ENCODE assay signal across 9 cellular contexts in genomic region chr13:40115456-40115855, GRCh38.
DNase-seq lines count a peak whose midpoint lies in the region; ATAC-seq and TF ChIP-seq lines count a peak whose summit lies in the region.
"Had no signal": no experiment of that assay in that cellular context is flagged by ENCODE, and none has a peak within 500 bp of the region (broad histone marks: within the 10 kb centered on the region; RNA-seq: fewer than 3 reads in every experiment).

No MANE protein-coding gene starts in this region.

- H3K4me1 Mint-ChIP-seq in CD4-positive, CD25-positive, alpha-beta regulatory T cell = peaks cover 19 to 39% (median 35%) of the 10 kb centered on the region in 4 donors
- peaks cover 23% of the 10 kb centered on the region for H3K4me1 Mint-ChIP-seq in osteocyte (ENCODE audit: unreplicated experiment)

- no peaks in the 10 kb centered on the region for H3K36me3 Mint-ChIP-seq in CD4-positive, CD25-positive, alpha-beta regulatory T cell
- H3K36me3 Mint-ChIP-seq in osteocyte (ENCODE audit: unreplicated experiment) = no peaks in the 10 kb centered on the region
- H3K36me3 Mint-ChIP-seq: immature natural killer cell had no signal

- peak overlapping the region; percentile 97 to 98 (median 97) for H3K27ac Mint-ChIP-seq in CD4-positive, CD25-positive, alpha-beta regulatory T cell
- peak overlapping the region; percentile 68 for H3K27ac Mint-ChIP-seq in osteocyte (ENCODE audit: unreplicated experiment)

- peaks cover 16% of the 10 kb centered on the region for H3K4me1 ChIP-seq in CD4-positive, CD25-positive, alpha-beta regulatory T cell (ENCODE audit: control insufficient read depth, insufficient read depth, low read length, poor library complexity, severe bottlenecking)
- peaks cover 12% of the 10 kb centered on the region for H3K4me1 ChIP-seq in SJSA1 (replicated peaks)

- peak overlapping the region; percentile 34 for H3K4me3 ChIP-seq in CD4-positive, CD25-positive, alpha-beta regulatory T cell (ENCODE audit: low read depth, low read length)
- H3K4me3 ChIP-seq in SJSA1 = no peak overlapping the region

- H3K27ac ChIP-seq in CD4-positive, CD25-positive, alpha-beta regulatory T cell (ENCODE audit: insufficient read depth, low read length, poor library complexity, severe bottlenecking) = peak overlapping the region; percentile 68
- H3K27ac ChIP-seq in SJSA1 (peak overlapping the region; percentile 41; the same call in 1 of the 2 replicates), epithelial cell of prostate (peak overlapping the region; percentile 35)

- TF ChIP-seq CTCF in osteocyte (IDR thresholded peaks at IDR 0.05) = no peak

- peak overlapping the region in 3 of 4 donors; percentile 17 to 44 (median 40) for H3K4me3 Mint-ChIP-seq in CD4-positive, CD25-positive, alpha-beta regulatory T cell
- no peak overlapping the region for H3K4me3 Mint-ChIP-seq in osteocyte (ENCODE audit: unreplicated experiment)

- H3K27me3 Mint-ChIP-seq in CD4-positive, CD25-positive, alpha-beta regulatory T cell = no peaks in the 10 kb centered on the region
- H3K27me3 Mint-ChIP-seq in osteocyte (ENCODE audit: unreplicated experiment) = no peaks in the 10 kb centered on the region

- no peaks in the 10 kb centered on the region for H3K9me3 ChIP-seq in CD4-positive, CD25-positive, alpha-beta regulatory T cell (ENCODE audit: control insufficient read depth in 2 of 2, low read length in 2 of 2)
- no peaks in the 10 kb centered on the region for H3K9me3 ChIP-seq in SJSA1 (replicated peaks)

- peaks cover 0 to 5% (median 1%) of the 10 kb centered on the region in 7 donors for H3K9me3 Mint-ChIP-seq in CD4-positive, CD25-positive, alpha-beta regulatory T cell
- H3K9me3 Mint-ChIP-seq in osteocyte (ENCODE audit: unreplicated experiment) = peaks cover 9% of the 10 kb centered on the region
- H3K9me3 Mint-ChIP-seq: immature natural killer cell had no signal

- ATAC-seq in CD4-positive, CD25-positive, alpha-beta regulatory T cell (ENCODE audit: low read depth in 2 of 2) = no peak
- ATAC-seq in HG02973 (IDR thresholded peaks at IDR 0.05; ENCODE audit: unreplicated experiment) = no peak
- ATAC-seq in GM19467 (IDR thresholded peaks at IDR 0.05; ENCODE audit: unreplicated experiment) = no peak

- H3K36me3 ChIP-seq in CD4-positive, CD25-positive, alpha-beta regulatory T cell (ENCODE audit: control insufficient read depth, insufficient read depth, low read length) = no peaks in the 10 kb centered on the region
- no peaks in the 10 kb centered on the region for H3K36me3 ChIP-seq in SJSA1

- no peaks in the 10 kb centered on the region for H3K27me3 ChIP-seq in CD4-positive, CD25-positive, alpha-beta regulatory T cell (ENCODE audit: control insufficient read depth, insufficient read depth, low read length)
- H3K27me3 ChIP-seq in SJSA1 (replicated peaks) = no peaks in the 10 kb centered on the region

- DNase-seq in CD4-positive, CD25-positive, alpha-beta regulatory T cell = no peak
- DNase-seq in SJSA1 (ENCODE audit: low read depth in 1 of 2, low spot score in 2 of 2) (no peak), epithelial cell of prostate (ENCODE audit: low read depth, low spot score) (no peak), osteocyte (ENCODE audit: extremely low spot score, unreplicated experiment) (no peak), midbrain (lab: John Stamatoyannopoulos, UW) (no peak), NCI-H2107 (lab: John Stamatoyannopoulos, UW) (no peak)
